Comparison of ENCODE assay signal across 9 cellular contexts in the genomic region with DNA sequence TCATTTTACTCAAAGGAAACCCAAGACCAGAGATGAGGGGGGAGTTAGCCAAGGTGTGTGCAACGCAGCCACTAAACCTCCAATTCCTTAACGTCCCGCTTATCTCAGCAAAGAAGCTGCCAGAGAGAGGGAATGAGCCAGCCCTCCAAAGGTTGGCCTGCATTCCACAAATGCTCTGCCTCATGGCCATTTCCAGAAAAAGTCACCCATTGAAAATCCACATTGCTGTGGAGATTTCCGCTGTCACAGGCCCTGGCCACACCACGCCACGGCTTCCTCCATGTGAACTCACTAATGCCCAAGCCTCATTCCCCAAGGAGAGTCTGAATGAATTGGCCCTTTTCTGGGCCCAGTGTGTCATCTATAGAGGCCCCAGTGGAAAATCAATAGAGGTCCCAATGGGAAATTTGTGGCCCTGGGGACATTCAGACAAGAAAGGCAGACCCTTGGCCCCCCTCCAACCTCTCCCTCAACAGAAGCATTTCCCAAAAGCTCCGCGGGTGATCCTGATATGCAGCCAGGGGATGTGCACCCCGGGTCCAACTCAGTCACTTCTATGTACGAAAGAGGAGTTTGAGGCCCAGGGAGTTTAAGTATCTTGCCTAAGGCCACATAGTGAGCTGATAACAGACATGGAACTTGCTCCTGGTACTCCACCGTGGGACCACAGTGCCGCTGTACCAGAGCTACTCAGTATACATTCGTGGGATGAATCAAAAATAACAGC. TPM values are rescaled to one million over a fixed set of nuclear protein-coding genes. Genes with fewer than 3 reads are reported as not detected.
DNase-seq lines count a peak whose midpoint lies in the region; ATAC-seq, FAIRE-seq and TF ChIP-seq lines count a peak whose summit lies in the region.
"Had no signal": no experiment of that assay in that cellular context is flagged by ENCODE, and none has a peak within 500 bp of the region (broad histone marks: within the 10 kb centered on the region; RNA-seq: fewer than 3 reads in every experiment).

No MANE protein-coding gene starts in this region.

- no peak for TF ChIP-seq POLR2A in K562 (conservative IDR thresholded peaks at IDR 0.05)
- TF ChIP-seq POLR2A in spleen (IDR thresholded peaks at IDR 0.05), result no peak

- no peaks in the 10 kb centered on the region for H3K9me2 ChIP-seq in OCI-LY7 (ENCODE audit: insufficient read depth, low read length)

- H3K27ac ChIP-seq in K562 (ENCODE audit: extremely low read depth, low read depth, low read length) (peak overlapping the region; percentile 93), kidney (ENCODE audit: low read depth in 2 of 2, low read length in 2 of 2) (peak overlapping the region; percentile 79 to 87), spleen (peak overlapping the region; percentile 60 to 88 (median 81)), OCI-LY7 (ENCODE audit: low read depth, low read length, poor library complexity, severe bottlenecking) (no peak overlapping the region)

- DNase-seq in HK-2 (ENCODE audit: unreplicated experiment), result peak; percentile 73
- peak in 3 of 4 experiments; percentile 37 to 80 (median 72) for DNase-seq in K562 (ENCODE audit: extremely low read depth in 1 of 4, low spot score in 3 of 4)
- DNase-seq in kidney, result no peak
- no peak for DNase-seq in spleen
- no peak for DNase-seq in activated CD4-positive, alpha-beta T cell treated with anti-CD3 and anti-CD28 coated beads for 48 hours
- no peak for DNase-seq in OCI-LY7 (ENCODE audit: low spot score)

- ATAC-seq in K562 (peak; percentile 7), GM18868 (IDR thresholded peaks at IDR 0.05; ENCODE audit: unreplicated experiment) (no peak), HG03342 (IDR thresholded peaks at IDR 0.05; ENCODE audit: unreplicated experiment) (no peak)

- POLR2A ChIA-PET in K562 (lab: Yijun Ruan, JAX), result interaction anchor here (0.6 to 5.1 kb wide), 10 partner anchors 8 to 679 kb away, joined by 3 to 38 read pairs (median 4); no protein-coding TSS in a partner anchor
- POLR2A ChIA-PET in OCI-LY7 (lab: Charles Lee), result no interaction called here

- 21% methylated on average over 13 of the region's 13 CpGs for WGBS in K562 (ENCODE audit: insufficient coverage, low coverage, missing lambda C conversion rate)
- WGBS in spleen, 5 donors, result 58 to 76% (median 71%) methylated on average over 13 of the region's 13 CpGs

- H3K4me3 ChIP-seq in K562 (peak overlapping the region; percentile 23; the same call in 1 of the 2 replicates), kidney (ENCODE audit: low read length in 2 of 2) (peak overlapping the region in 1 of 2 donors; percentile 42), spleen (no peak overlapping the region), OCI-LY7 (ENCODE audit: low read depth, low read length, poor library complexity, severe bottlenecking) (no peak overlapping the region)

- H2AFZ ChIP-seq in K562 (ENCODE audit: low read depth, low read length), result peak overlapping the region; percentile 85
- no peak overlapping the region for H2AFZ ChIP-seq in OCI-LY7 (ENCODE audit: low read length)

- no TSS peak for BruUV-seq in K562 (replicated peaks; lab: Mats Ljungman, UMichigan)
- no TSS peak for BruUV-seq in OCI-LY7 (replicated peaks; lab: Mats Ljungman, UMichigan)

- H3K4me1 ChIP-seq in K562 (replicated peaks in 1 of 2; ENCODE audit: control insufficient read depth in 2 of 2, insufficient read depth in 2 of 2, low read length in 2 of 2), result peaks cover 62 to 73% of the 10 kb centered on the region in 2 experiments
- H3K4me1 ChIP-seq in kidney (ENCODE audit: control insufficient read depth in 1 of 2, insufficient read depth in 1 of 2, low read depth in 1 of 2, low read length in 2 of 2), result peaks cover 60 to 61% of the 10 kb centered on the region in 2 donors
- peaks cover 23 to 93% (median 61%) of the 10 kb centered on the region in 6 donors for H3K4me1 ChIP-seq in spleen
- H3K4me1 ChIP-seq in OCI-LY7 (ENCODE audit: insufficient read depth, low read length, poor library complexity, severe bottlenecking), result no peaks in the 10 kb centered on the region

- in situ Hi-C loops in K562 (cut with MboI), result no loop called here

- H3K9ac ChIP-seq in K562 (ENCODE audit: insufficient read depth in 1 of 2, low read depth in 2 of 2, low read length in 2 of 2) (peak overlapping the region; percentile 78 to 89; a peak in 3 of 4 replicates), kidney (ENCODE audit: low read length in 2 of 2) (peak overlapping the region in 1 of 2 donors; percentile 73)

- H3K79me2 ChIP-seq in K562 (ENCODE audit: control insufficient read depth, insufficient read depth, low read length), result no peaks in the 10 kb centered on the region; the same call in 2 of the 3 replicates
- H3K79me2 ChIP-seq in OCI-LY7 (ENCODE audit: insufficient read depth, low read depth, low read length), result no peaks in the 10 kb centered on the region

- peak overlapping the region; percentile 82 for H3K4me2 ChIP-seq in K562 (ENCODE audit: insufficient read depth, low read length)
- no peak overlapping the region for H3K4me2 ChIP-seq in OCI-LY7 (ENCODE audit: low read length)

- CTCF ChIA-PET in K562 (lab: Yijun Ruan, JAX; ENCODE audit: low intra/inter-chr PET ratio) (no interaction called here), OCI-LY7 (lab: Charles Lee; ENCODE audit: unreplicated experiment) (no interaction called here)

- H3K27me3 ChIP-seq in K562 (ENCODE audit: control insufficient read depth in 2 of 2, insufficient read depth in 2 of 2, low read length in 2 of 2) (no peaks in the 10 kb centered on the region), spleen (replicated peaks in 1 of 7) (peaks cover 0 to 36% (median 0%) of the 10 kb centered on the region in 7 donors)

- intact Hi-C loops in K562 (cut with micrococcal nuclease), result no loop called here
- intact Hi-C loops in kidney (cut with DNase I), result no loop called here
- intact Hi-C loops in spleen (cut with DNase I; ENCODE audit: low total_unique reads), result no loop called here
- intact Hi-C loops in OCI-LY7 (cut with micrococcal nuclease; ENCODE audit: unreplicated experiment), result no loop called here

- TF ChIP-seq CTCF in K562 (IDR thresholded peaks at IDR 0.05 in 2 of 3, conservative IDR thresholded peaks at IDR 0.05 in 1 of 3; ENCODE audit: insufficient read depth in 2 of 3, low read depth in 1 of 3, low read length in 3 of 3) (no peak), kidney (IDR thresholded peaks at IDR 0.05; ENCODE audit: borderline replicate concordance, extremely low read depth, insufficient read depth) (no peak), spleen (IDR thresholded peaks at IDR 0.05 in 8 of 11, conservative IDR thresholded peaks at IDR 0.05 in 3 of 11) (no peak), OCI-LY7 (conservative IDR thresholded peaks at IDR 0.05; ENCODE audit: low read length) (no peak)

- no peak for TF ChIP-seq RAD21 in K562 (CRISPR knock-in tag; conservative IDR thresholded peaks at IDR 0.05 in 1 of 2, IDR thresholded peaks at IDR 0.05 in 1 of 2)

- H3K9me1 ChIP-seq in K562 (ENCODE audit: control insufficient read depth, insufficient read depth, low read length), result peaks cover 4% of the 10 kb centered on the region

- H3K36me3 ChIP-seq in K562 (ENCODE audit: control insufficient read depth, insufficient read depth, low read length) (no peaks in the 10 kb centered on the region), kidney (ENCODE audit: control insufficient read depth in 1 of 2, insufficient read depth in 2 of 2, low read length in 2 of 2) (peaks cover 12 to 30% of the 10 kb centered on the region in 2 donors), spleen (peaks cover 0 to 38% (median 4%) of the 10 kb centered on the region in 6 donors), OCI-LY7 (ENCODE audit: insufficient read depth, low read length) (no peaks in the 10 kb centered on the region)

- FAIRE-seq in K562 (lab: Jason Lieb, UNC) (peak; percentile 77), kidney (lab: Jason Lieb, UNC) (no peak)
- FAIRE-seq: endometrium had no signal

- peaks cover 6% of the 10 kb centered on the region; the same call in 1 of the 2 replicates for H4K20me1 ChIP-seq in K562 (replicated peaks; ENCODE audit: control insufficient read depth, insufficient read depth, low read length)
- no peaks in the 10 kb centered on the region; the same call in 1 of the 2 replicates for H4K20me1 ChIP-seq in OCI-LY7 (ENCODE audit: insufficient read depth, low read length)

- H3K9me3 ChIP-seq in K562 (replicated peaks; ENCODE audit: control insufficient read depth, insufficient read depth, low read depth, low read length) (no peaks in the 10 kb centered on the region), kidney (ENCODE audit: control insufficient read depth in 1 of 2, low read length in 2 of 2) (no peaks in the 10 kb centered on the region), spleen (no peaks in the 10 kb centered on the region), OCI-LY7 (ENCODE audit: low read length) (no peaks in the 10 kb centered on the region)

- TF ChIP-seq EP300 in K562 (IDR thresholded peaks at IDR 0.05; ENCODE audit: low read length), result no peak; the same call in 1 of the 2 replicates

TF ChIP-seq in K562, 482 proteins besides CTCF, POLR2A, EP300 and RAD21 (continues in another document):
- TF ChIP-seq ZNF24 (IDR thresholded peaks at IDR 0.05) (0 out of 2 replicates have a peak, but pooled peaks have one; percentile 13), HNRNPLL (IDR thresholded peaks at IDR 0.05; ENCODE audit: low read depth, low read length, poor library complexity, severe bottlenecking) (peak; percentile 15)

RNA-seq across cellular contexts. Expression of gene EPHA2, which starts 8.8 kb away (rescaled TPM):
- total RNA-seq in K562 (2011; cell fraction: chromatin; rRNA removed; ENCODE audit: low replicate concordance), result 0.55 and 1.5 TPM in 2 replicates
- 0.79 and 1.2 TPM in 2 replicates for total RNA-seq in K562 (2011; cell fraction: nucleolus; rRNA removed)
- total RNA-seq in K562 (2011; cell fraction: nucleoplasm; rRNA removed), result 0.15 and 0.23 TPM in 2 replicates
- total RNA-seq in K562 (2014; rRNA removed) (not detected in 2 replicates), K562 (2014; rRNA removed; fragmentation: Illumina TruSeq; extraction: Trizol) (0.04 and 0.06 TPM in 2 replicates), K562 (2015; rRNA removed; fragmentation: Illumina TruSeq; extraction: Trizol) (not detected in 2 replicates), K562 (2021) (0.36 and 0.40 TPM in 2 replicates), kidney (34.2 TPM), spleen (10 to 100 TPM; 10.6 to 35.7 (median 17.1) TPM), OCI-LY7 (2022) (0.15 TPM in 1 of 2 replicates, not detected in the other)
- polyA plus RNA-seq in K562 (2011; rRNA removed) (0.16 and 0.17 TPM in 2 replicates), K562 (2014; fragmentation: Illumina TruSeq; extraction: Trizol) (0.07 and 0.12 TPM in 2 replicates), K562 (2014; fragmentation: Nextera tagmentation; extraction: Ambion mirVana) (not detected), K562 (2014; rRNA removed) (0.05 TPM in 2 replicates), kidney (ENCODE audit: insufficient read depth, low read depth, low replicate concordance) (5.5 TPM), spleen (1 to 10 TPM; 2.0 to 7.4 (median 2.6) TPM)
- 0.09 and 0.70 TPM in 2 replicates for polyA plus RNA-seq in K562 (2011; cell fraction: cytosol; rRNA removed)
- polyA plus RNA-seq in K562 (2011; cell fraction: nucleus; rRNA removed), result 0.24 and 0.92 TPM in 2 replicates
- polyA plus RNA-seq in K562 (2012), result 0.07 and 0.09 TPM in 2 replicates
- polyA minus RNA-seq in K562 (2011; rRNA and poly(A)+ RNA removed), result 0.15 and 0.28 TPM in 2 replicates
- polyA minus RNA-seq in K562 (2011; cell fraction: cytosol; rRNA and poly(A)+ RNA removed), result 1.7 and 2.2 TPM in 2 replicates
- 0.33 and 0.81 TPM in 2 replicates for polyA minus RNA-seq in K562 (2011; cell fraction: nucleus; rRNA and poly(A)+ RNA removed)
- not detected in 2 replicates for total RNA-seq in OCI-LY7 (2014; rRNA removed; shearing (Covaris generic))

Comparison
In these comparisons a context has a peak if more than half of its experiments do, and no peak if none do; other contexts are left out.
1. DNase-seq: peak in HK-2 (single experiment) and K562 (3 of 4); none in kidney (single experiment), spleen (single experiment), activated CD4-positive, alpha-beta T cell treated with anti-CD3 and anti-CD28 coated beads for 48 hours (single experiment) and OCI-LY7 (single experiment).
2. RNA of gene EPHA2, which starts 8.8 kb away (total RNA-seq): 34.2 TPM in kidney (single experiment) and 10.6 to 35.7 TPM in spleen; 0.15 TPM in OCI-LY7 and 0.04 to 1.5 TPM in K562; every median in the first group is over 4 times any median in the second.